9 cellular contexts compared by ENCODE assay signal in genomic region chr4:48777739-48778138, GRCh38. TPM values are rescaled to one million over a fixed set of nuclear protein-coding genes. Genes with fewer than 3 reads are reported as not detected.
DNase-seq lines count a peak whose midpoint lies in the region; TF ChIP-seq lines count a peak whose summit lies in the region.
"Had no signal": no experiment of that assay in that cellular context is flagged by ENCODE, and none has a peak within 500 bp of the region (broad histone marks: within the 10 kb centered on the region; RNA-seq: fewer than 3 reads in every experiment).

No MANE protein-coding gene starts in this region.

- peaks cover 12% of the 10 kb centered on the region; the same call in 1 of the 2 replicates for H4K20me1 ChIP-seq in PC-9 (ENCODE audit: insufficient read depth)

- DNase-seq in PC-9 (no peak), epithelial cell of esophagus (ENCODE audit: low read depth) (no peak), retina (peak; percentile 14), NCI-H510A treated with DMSO at 0.1 percent for 48 hours (lab: John Stamatoyannopoulos, UW) (no peak), GM10248 (ENCODE audit: extremely low spot score) (no peak), ACHN (no peak)
- no peak for DNase-seq in activated CD4-positive, CD25-positive, alpha-beta regulatory T cell treated with anti-CD3 and anti-CD28 coated beads, Interleukin-2, amount 50 U/mL, for 72 hours
- DNase-seq: thyroid gland had no signal

- POLR2A ChIA-PET in PC-9 (lab: Charles Lee; ENCODE audit: unreplicated experiment): no interaction called here
- POLR2A ChIA-PET in GM10248 (lab: Yijun Ruan, JAX): no interaction called here

- no peaks in the 10 kb centered on the region for H3K36me3 ChIP-seq in ES-I3 (ENCODE audit: insufficient read depth, low read length)
- H3K36me3 ChIP-seq in PC-9 (ENCODE audit: low read depth): no peaks in the 10 kb centered on the region
- H3K36me3 ChIP-seq: thyroid gland had no signal

- H3K9ac ChIP-seq in ES-I3 (ENCODE audit: low read depth, low read length): peak overlapping the region; percentile 65

- H3K27ac ChIP-seq in PC-9: no peak overlapping the region

- BruUV-seq in PC-9 (replicated peaks; lab: Mats Ljungman, UMichigan): no TSS peak

- H3F3A ChIP-seq in PC-9 (ENCODE audit: insufficient read depth, low read depth): peaks cover 18% of the 10 kb centered on the region; the same call in 1 of the 2 replicates

- H3K4me2 ChIP-seq in PC-9: peak overlapping the region; percentile 88

- peaks cover 24% of the 10 kb centered on the region for H3K4me1 ChIP-seq in ES-I3 (ENCODE audit: insufficient read depth, low read length)
- peaks cover 31% of the 10 kb centered on the region for H3K4me1 ChIP-seq in PC-9 (replicated peaks; ENCODE audit: insufficient read depth)

- in situ Hi-C loops in ACHN (cut with HindIII; ENCODE audit: low pct_ligation_motif_present, low pct_unique_long_range_greater_than_20kb, low sequenced_read_pairs): no loop called here

- H3K9me2 ChIP-seq in PC-9 (ENCODE audit: insufficient read depth): no peaks in the 10 kb centered on the region

- CTCF ChIA-PET in PC-9 (lab: Charles Lee) (no interaction called here), GM10248 (lab: Yijun Ruan, JAX) (no interaction called here)

- intact Hi-C loops in PC-9 (cut with micrococcal nuclease; ENCODE audit: unreplicated experiment): loop anchor here (5.0 kb wide), 1 partner anchor 95 kb away; no protein-coding TSS in a partner anchor

- TF ChIP-seq CTCF in PC-9 (conservative IDR thresholded peaks at IDR 0.05): no peak
- TF ChIP-seq CTCF in epithelial cell of esophagus (IDR thresholded peaks at IDR 0.05; ENCODE audit: insufficient read depth, low read depth, low read length, missing control alignments): no peak
- no peak for TF ChIP-seq CTCF in GM10248 (IDR thresholded peaks at IDR 0.05; ENCODE audit: control extremely low read depth, extremely low read depth, low read depth, missing control alignments)

- H3K9me3 ChIP-seq in ES-I3 (ENCODE audit: control insufficient read depth, insufficient read depth, low read length) (no peaks in the 10 kb centered on the region), PC-9 (ENCODE audit: insufficient read depth, low read depth) (no peaks in the 10 kb centered on the region)
- H3K9me3 ChIP-seq: thyroid gland had no signal

- peaks cover 66% of the 10 kb centered on the region for H3K79me2 ChIP-seq in PC-9 (ENCODE audit: low read depth)

- H3K4me3 ChIP-seq in PC-9: peak overlapping the region; percentile 97
- peak overlapping the region; percentile 90 for H3K4me3 ChIP-seq in epithelial cell of esophagus (ENCODE audit: low read length)

- no peak overlapping the region for H2AFZ ChIP-seq in PC-9

- no peaks in the 10 kb centered on the region for H3K27me3 ChIP-seq in PC-9 (ENCODE audit: insufficient read depth, low read depth)
- H3K27me3 ChIP-seq: thyroid gland had no signal

RNA-seq across cellular contexts. Expression of gene FRYL, which starts 2.3 kb away (rescaled TPM):
- total RNA-seq in PC-9 (2021): 43.5 and 53.9 TPM in 2 replicates

RNA-seq across cellular contexts. Expression of gene OCIAD1, which starts 53.1 kb away (rescaled TPM):
- total RNA-seq in PC-9 (2021): 104 and 110 TPM in 2 replicates
